1 cellular context compared by ENCODE assay signal in genomic region chr12:8696402-8697100, GRCh38.
TF ChIP-seq lines count a peak whose summit lies in the region.

No MANE protein-coding gene starts in this region.

TF ChIP-seq in HepG2, 621 proteins besides CTCF, POLR2A, EP300 and RAD21:
- TF ChIP-seq MIER2 (CRISPR knock-in tag; IDR thresholded peaks at IDR 0.05) (no peak), SETDB1 (CRISPR knock-in tag; IDR thresholded peaks at IDR 0.05; ENCODE audit: borderline replicate concordance) (no peak), MYPOP (CRISPR knock-in tag; IDR thresholded peaks at IDR 0.05) (no peak), FOXP4 (CRISPR knock-in tag; IDR thresholded peaks at IDR 0.05) (no peak), ZNF180 (CRISPR knock-in tag; IDR thresholded peaks at IDR 0.05; ENCODE audit: borderline replicate concordance, low read depth) (no peak), KDM1A (CRISPR knock-in tag; IDR thresholded peaks at IDR 0.05) (no peak), ZNF772 (CRISPR knock-in tag; IDR thresholded peaks at IDR 0.05) (no peak), ZNF367 (CRISPR knock-in tag; IDR thresholded peaks at IDR 0.05; ENCODE audit: borderline replicate concordance) (no peak), RELA (CRISPR knock-in tag; IDR thresholded peaks at IDR 0.05) (no peak), KMT2B (CRISPR knock-in tag; IDR thresholded peaks at IDR 0.05) (no peak)
